ENCODE assay signal across 18 cellular contexts in the genomic region with DNA sequence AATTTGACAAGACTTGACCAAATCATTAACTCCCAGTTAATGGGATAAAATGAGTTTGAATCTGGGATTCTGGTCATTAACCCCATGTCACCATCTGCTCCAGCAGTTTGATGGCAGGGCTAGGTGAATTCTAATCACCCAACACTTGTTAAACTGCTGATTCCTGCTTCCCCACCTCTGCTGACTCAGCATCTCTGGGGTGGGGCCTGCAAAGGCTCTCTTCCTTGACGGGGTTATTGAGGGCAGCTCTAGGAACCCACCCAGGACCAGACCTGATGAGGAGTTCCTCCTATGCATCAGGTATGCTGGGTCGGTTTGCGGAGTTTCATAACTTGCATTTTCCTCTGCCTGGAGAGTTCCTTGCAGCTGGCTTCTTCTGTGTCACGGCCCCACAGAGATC.
A peak's percentile ranks its signal among the peaks of the same experiment; 100 is the strongest.
DNase-seq lines count a peak whose midpoint lies in the region; ATAC-seq, FAIRE-seq and TF ChIP-seq lines count a peak whose summit lies in the region.
"Had no signal": no experiment of that assay in that cellular context is flagged by ENCODE, and none has a peak within 500 bp of the region (broad histone marks: within the 10 kb centered on the region; RNA-seq: fewer than 3 reads in every experiment).

No MANE protein-coding gene starts in this region.

- H2BK20ac ChIP-seq in IMR-90 (ENCODE audit: low read depth, low read length) = no peak overlapping the region

- no peaks in the 10 kb centered on the region for H3K36me3 Mint-ChIP-seq in endodermal cell (ENCODE audit: low read depth)
- H3K36me3 Mint-ChIP-seq: CD14-positive monocyte; CD4-positive, alpha-beta memory T cell had no signal

- dilution Hi-C loops in IMR-90 (cut with HindIII; ENCODE audit: low sequenced_read_pairs, unreplicated experiment) = no loop called here

- no peak overlapping the region for H3K23ac ChIP-seq in IMR-90 (ENCODE audit: low read depth, low read length)

- H3K9me3 ChIP-seq in IMR-90 (ENCODE audit: control insufficient read depth, insufficient read depth, low read length) (no peaks in the 10 kb centered on the region; the same call in 1 of the 2 replicates), endodermal cell (ENCODE audit: control insufficient read depth, low read length) (peaks cover 12% of the 10 kb centered on the region), osteoblast (ENCODE audit: low read depth, low read length) (no peaks in the 10 kb centered on the region), small intestine (ENCODE audit: control insufficient read depth, low read depth) (no peaks in the 10 kb centered on the region)
- H3K9me3 ChIP-seq: BLaER1 had no signal

- no peaks in the 10 kb centered on the region for H3K79me2 ChIP-seq in osteoblast (ENCODE audit: insufficient read depth, low read length)

- no peak overlapping the region for H3K4me3 Mint-ChIP-seq in endodermal cell
- H3K4me3 Mint-ChIP-seq: CD14-positive monocyte; CD4-positive, alpha-beta memory T cell; GM23338 had no signal

- H2AK9ac ChIP-seq in IMR-90 (replicated peaks; ENCODE audit: low read depth, low read length, poor library complexity) = no peak overlapping the region

- peaks cover 4% of the 10 kb centered on the region for H3K27me3 Mint-ChIP-seq in endodermal cell (ENCODE audit: insufficient read depth)

- in situ Hi-C loops in IMR-90 (cut with MboI; ENCODE audit: low sequenced_read_pairs) = no loop called here

- no peak overlapping the region for H3K14ac ChIP-seq in IMR-90 (replicated peaks; ENCODE audit: low read depth, low read length)

- H3K79me1 ChIP-seq in IMR-90 (ENCODE audit: low read depth in 1 of 2, low read length in 2 of 2) = no peaks in the 10 kb centered on the region

- H3K9me1 ChIP-seq in IMR-90 (ENCODE audit: insufficient read depth, low read length) = no peaks in the 10 kb centered on the region

- H3K4me3 ChIP-seq in IMR-90 (ENCODE audit: insufficient read depth, low read depth, low read length) (no peak overlapping the region), endodermal cell (ENCODE audit: low read length) (no peak overlapping the region), osteoblast (ENCODE audit: insufficient read depth, low read length) (no peak overlapping the region), small intestine (ENCODE audit: low read depth in 1 of 2, low read length in 2 of 2) (no peak overlapping the region)
- H3K4me3 ChIP-seq: BLaER1, GM23338 had no signal

- H3K56ac ChIP-seq in IMR-90 (ENCODE audit: extremely low read depth, insufficient read depth, low read length) = no peak overlapping the region

- H4K91ac ChIP-seq in IMR-90 (ENCODE audit: insufficient read depth, low read depth, low read length) = no peak overlapping the region

- FAIRE-seq in small intestine (lab: Jason Lieb, UNC) = no peak
- FAIRE-seq: GM12892, GM18507 had no signal

- intact Hi-C loops in IMR-90 (cut with micrococcal nuclease) = loop anchor here (10.0 kb wide), 1 partner anchor 77 kb away; no protein-coding TSS in a partner anchor

- CTCF ChIA-PET in IMR-90 (lab: Yijun Ruan, JAX) = interaction anchor here (1.9 kb wide), 1 partner anchor 10 kb away, joined by 4 read pairs; no protein-coding TSS in a partner anchor

- peaks cover 2% of the 10 kb centered on the region for H3K9me3 Mint-ChIP-seq in endodermal cell

- H4K20me1 ChIP-seq in IMR-90 (ENCODE audit: insufficient read depth, low read length) (no peaks in the 10 kb centered on the region), osteoblast (ENCODE audit: insufficient read depth, low read length) (no peaks in the 10 kb centered on the region)
- H4K20me1 ChIP-seq: BLaER1 had no signal

- ATAC-seq in IMR-90 (ENCODE audit: low read depth) (no peak), GM18907 (IDR thresholded peaks at IDR 0.05; ENCODE audit: unreplicated experiment) (no peak)
- ATAC-seq: GM23338 had no signal

- no peak overlapping the region for H3K18ac ChIP-seq in IMR-90 (ENCODE audit: low read depth, low read length)

- H4K8ac ChIP-seq in IMR-90 (ENCODE audit: low read depth in 2 of 2, low read length in 2 of 2) = no peak overlapping the region

- POLR2A ChIA-PET in IMR-90 (lab: Charles Lee; ENCODE audit: unreplicated experiment) = no interaction called here

- no CpG with 5 or more reads among the region's 4 CpGs for WGBS in IMR-90 (ENCODE audit: extremely low coverage in 2 of 2, insufficient read length in 1 of 2), 2 experiments
- WGBS in endodermal cell (ENCODE audit: insufficient coverage in 1 of 2, insufficient read length in 1 of 2), 2 experiments = 87 to 91% methylated on average over 4 of the region's 4 CpGs
- WGBS in small intestine, 3 donors = 56 to 62% (median 62%) methylated on average over 4 of the region's 4 CpGs

- peaks cover 32% of the 10 kb centered on the region for H3K4me1 Mint-ChIP-seq in endodermal cell

- H3K36me3 ChIP-seq in IMR-90 (ENCODE audit: control insufficient read depth, insufficient read depth, low read length) (no peaks in the 10 kb centered on the region), endodermal cell (ENCODE audit: control insufficient read depth, insufficient read depth, low read length) (no peaks in the 10 kb centered on the region), osteoblast (ENCODE audit: insufficient read depth, low read length) (no peaks in the 10 kb centered on the region), small intestine (ENCODE audit: control insufficient read depth in 2 of 2, insufficient read depth in 2 of 2, low read length in 2 of 2) (no peaks in the 10 kb centered on the region)
- H3K36me3 ChIP-seq: BLaER1 had no signal

- no peak for TF ChIP-seq POLR2A in IMR-90 (IDR thresholded peaks at IDR 0.05; ENCODE audit: low read depth, low read length)

- H3K27ac Mint-ChIP-seq in endodermal cell = no peak overlapping the region
- H3K27ac Mint-ChIP-seq: CD14-positive monocyte; CD4-positive, alpha-beta memory T cell; GM23338 had no signal

- peaks cover 43% of the 10 kb centered on the region for H3K27me3 ChIP-seq in IMR-90 (ENCODE audit: control insufficient read depth, insufficient read depth, low read length)
- H3K27me3 ChIP-seq in endodermal cell (ENCODE audit: control insufficient read depth, insufficient read depth, low read length, poor library complexity, severe bottlenecking) = peaks cover 2% of the 10 kb centered on the region
- peaks cover 14% of the 10 kb centered on the region for H3K27me3 ChIP-seq in osteoblast (ENCODE audit: insufficient read depth, low read length)
- peaks cover 0 to 15% of the 10 kb centered on the region in 2 donors for H3K27me3 ChIP-seq in small intestine (ENCODE audit: control insufficient read depth in 2 of 2, insufficient read depth in 2 of 2, low read length in 2 of 2)
- H3K27me3 ChIP-seq: BLaER1 had no signal

- DNase-seq in IMR-90 (no peak), NCI-H82 treated with DMSO at 0.1 percent for 48 hours (lab: John Stamatoyannopoulos, UW; ENCODE audit: unreplicated experiment) (peak; percentile 81), endodermal cell (peak; percentile 52), osteoblast (ENCODE audit: insufficient read length, low spot score, missing footprints) (peak; percentile 38), small intestine (no peak)
- no peak for DNase-seq in activated effector memory CD4-positive, alpha-beta T cell treated with anti-CD3 and anti-CD28 coated beads, Interleukin-2, amount 50 U/mL, for 16 hours
- DNase-seq: ACHN; CD4-positive, alpha-beta memory T cell; DMS153; DMS79; GDM1; H7 had no signal

- no TSS peak for BruUV-seq in IMR-90 (replicated peaks; lab: Mats Ljungman, UMichigan)

- H3K4me2 ChIP-seq in IMR-90 (ENCODE audit: low read depth, low read length) (no peak overlapping the region), osteoblast (ENCODE audit: insufficient read depth, low read length) (no peak overlapping the region)
- H3K4me2 ChIP-seq: BLaER1, GM23338 had no signal

- no peak overlapping the region for H3K9ac ChIP-seq in IMR-90 (ENCODE audit: low read depth, low read length)
- no peak overlapping the region for H3K9ac ChIP-seq in endodermal cell (ENCODE audit: extremely low read depth, low read length, poor library complexity, severe bottlenecking)
- H3K9ac ChIP-seq: BLaER1 had no signal

- H2BK120ac ChIP-seq in IMR-90 (ENCODE audit: low read depth, low read length) = no peak overlapping the region

- no peak overlapping the region for H3K27ac ChIP-seq in IMR-90 (ENCODE audit: insufficient read depth, low read length)
- H3K27ac ChIP-seq in endodermal cell (ENCODE audit: low read depth, low read length) = no peak overlapping the region
- no peak overlapping the region for H3K27ac ChIP-seq in osteoblast (ENCODE audit: low read depth, low read length)
- H3K27ac ChIP-seq in small intestine (ENCODE audit: low read depth in 1 of 2, low read length in 1 of 2) = no peak overlapping the region
- H3K27ac ChIP-seq: BLaER1 had no signal

- no peak overlapping the region for H2BK15ac ChIP-seq in IMR-90 (ENCODE audit: low read depth, low read length)

- no peaks in the 10 kb centered on the region for H3K4me1 ChIP-seq in IMR-90 (ENCODE audit: control insufficient read depth, insufficient read depth, low read length)
- peaks cover 6% of the 10 kb centered on the region for H3K4me1 ChIP-seq in endodermal cell (ENCODE audit: control insufficient read depth, insufficient read depth, low read length)
- H3K4me1 ChIP-seq in osteoblast (ENCODE audit: insufficient read depth, low read length) = no peaks in the 10 kb centered on the region
- no peaks in the 10 kb centered on the region for H3K4me1 ChIP-seq in small intestine (ENCODE audit: control insufficient read depth in 2 of 2, insufficient read depth in 1 of 2, low read depth in 1 of 2, low read length in 1 of 2)
- H3K4me1 ChIP-seq: BLaER1 had no signal

- no peak overlapping the region for H2AK5ac ChIP-seq in IMR-90 (ENCODE audit: low read depth, low read length)

- H2AFZ ChIP-seq in IMR-90 (replicated peaks; ENCODE audit: low read length, poor library complexity) (no peak overlapping the region), osteoblast (ENCODE audit: low read length) (no peak overlapping the region)
- H2AFZ ChIP-seq: GM23338 had no signal

- no peak overlapping the region for H2BK5ac ChIP-seq in IMR-90 (ENCODE audit: low read depth, low read length, poor library complexity, severe bottlenecking)

- no peak overlapping the region for H4K5ac ChIP-seq in IMR-90 (ENCODE audit: low read depth, low read length)

- no peak for TF ChIP-seq CTCF in IMR-90 (conservative IDR thresholded peaks at IDR 0.05; ENCODE audit: low read depth, low read length)
- TF ChIP-seq CTCF in endodermal cell (conservative IDR thresholded peaks at IDR 0.05) = no peak
- TF ChIP-seq CTCF in osteoblast (IDR thresholded peaks at IDR 0.05; ENCODE audit: extremely low read depth, low read depth, low read length) = no peak

- TF ChIP-seq RAD21 in IMR-90 (IDR thresholded peaks at IDR 0.05; ENCODE audit: low read length) = no peak

- H3K4ac ChIP-seq in IMR-90 (ENCODE audit: low read depth, low read length) = no peak overlapping the region

TF ChIP-seq in IMR-90, 13 proteins besides CTCF, POLR2A, EP300 and RAD21:
- TF ChIP-seq MAFK (IDR thresholded peaks at IDR 0.05; ENCODE audit: low read depth, low read length) = peak; percentile 94
- no peak for TF ChIP-seq RFX5 (IDR thresholded peaks at IDR 0.05; ENCODE audit: low read depth, low read length)

Comparison
In these comparisons a context has a peak if more than half of its experiments do, and no peak if none do; other contexts are left out.
1. DNase-seq: peak in NCI-H82 treated with DMSO at 0.1 percent for 48 hours (single experiment), endodermal cell (single experiment) and osteoblast (single experiment); none in IMR-90 (single experiment), small intestine (single experiment) and activated effector memory CD4-positive, alpha-beta T cell treated with anti-CD3 and anti-CD28 coated beads, Interleukin-2, amount 50 U/mL, for 16 hours (single experiment).